9 cellular contexts compared by ENCODE assay signal in the genomic region with DNA sequence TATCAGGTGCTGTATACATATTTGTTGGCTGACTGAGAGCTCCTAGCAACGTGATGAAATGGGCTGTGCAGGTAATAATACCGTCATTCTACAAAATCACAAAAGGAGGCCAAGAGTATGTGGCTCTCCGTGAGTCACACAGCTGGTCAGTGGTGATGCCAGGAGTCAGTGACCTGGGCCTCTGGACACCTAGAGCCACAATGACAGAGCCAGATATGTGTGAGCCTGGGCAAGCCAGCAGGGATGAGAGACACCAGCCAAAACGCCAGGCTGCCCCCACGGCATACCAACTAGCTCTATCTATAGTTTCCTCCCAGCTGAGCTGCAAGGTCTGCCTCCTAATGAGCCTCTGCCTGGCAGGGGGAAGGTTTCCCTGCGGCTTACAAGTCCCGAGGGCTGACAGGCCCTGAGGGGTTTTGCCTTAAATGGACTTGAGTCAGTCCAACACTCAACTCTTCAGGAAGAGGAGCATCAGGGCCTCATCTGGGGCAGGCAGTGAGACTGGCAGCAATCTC.
DNase-seq lines count a peak whose midpoint lies in the region; ATAC-seq and TF ChIP-seq lines count a peak whose summit lies in the region.
"Had no signal": no experiment of that assay in that cellular context is flagged by ENCODE, and none has a peak within 500 bp of the region (broad histone marks: within the 10 kb centered on the region; RNA-seq: fewer than 3 reads in every experiment).

No MANE protein-coding gene starts in this region.

- peak overlapping the region; percentile 84 for H3K27ac Mint-ChIP-seq in central memory CD8-positive, alpha-beta T cell (ENCODE audit: low read depth)
- peak overlapping the region; percentile 87 to 91 for H3K27ac Mint-ChIP-seq in natural killer cell

- DNase-seq in ELF-1 (ENCODE audit: low read depth, low spot score) (peak; percentile 55), NCI-H146 treated with DMSO at 0.1 percent for 48 hours (lab: John Stamatoyannopoulos, UW; ENCODE audit: unreplicated experiment) (peak; percentile 23), natural killer cell (no peak), ACHN (no peak), NCI-H2029 (lab: John Stamatoyannopoulos, UW) (no peak)
- no peak for DNase-seq in central memory CD8-positive, alpha-beta T cell (ENCODE audit: low spot score in 2 of 2)
- DNase-seq: NCI-H187 had no signal

- H3K36me3 Mint-ChIP-seq in central memory CD8-positive, alpha-beta T cell (ENCODE audit: insufficient read depth) = peaks cover 9% of the 10 kb centered on the region
- H3K36me3 Mint-ChIP-seq in natural killer cell = no peaks in the 10 kb centered on the region

- no peaks in the 10 kb centered on the region for H3K9me3 Mint-ChIP-seq in central memory CD8-positive, alpha-beta T cell
- H3K9me3 Mint-ChIP-seq in natural killer cell = no peaks in the 10 kb centered on the region

- peaks cover 38% of the 10 kb centered on the region for H3K4me1 Mint-ChIP-seq in central memory CD8-positive, alpha-beta T cell
- peaks cover 37 to 48% of the 10 kb centered on the region in 2 donors for H3K4me1 Mint-ChIP-seq in natural killer cell

- peak overlapping the region; percentile 29 for H3K4me3 Mint-ChIP-seq in central memory CD8-positive, alpha-beta T cell
- peak overlapping the region; percentile 73 for H3K4me3 Mint-ChIP-seq in natural killer cell

- no peak for ATAC-seq in central memory CD8-positive, alpha-beta T cell (replicated peaks; ENCODE audit: extremely low read depth, poor library complexity, severe bottlenecking)
- ATAC-seq in natural killer cell = peak in 1 of 3 donors; percentile 16
- ATAC-seq in GM21381 (IDR thresholded peaks at IDR 0.05; ENCODE audit: unreplicated experiment) = no peak
- no peak for ATAC-seq in HG02798 (IDR thresholded peaks at IDR 0.05; ENCODE audit: poor library complexity, unreplicated experiment)

- H3K27me3 Mint-ChIP-seq in central memory CD8-positive, alpha-beta T cell = no peaks in the 10 kb centered on the region
- no peaks in the 10 kb centered on the region for H3K27me3 Mint-ChIP-seq in natural killer cell (ENCODE audit: low read depth in 2 of 2)

- in situ Hi-C loops in ACHN (cut with HindIII; ENCODE audit: low pct_ligation_motif_present, low pct_unique_long_range_greater_than_20kb, low sequenced_read_pairs) = no loop called here

- intact Hi-C loops in natural killer cell (cut with micrococcal nuclease) = no loop called here

- no peak for TF ChIP-seq CTCF in natural killer cell (IDR thresholded peaks at IDR 0.05)

Comparison
In these comparisons a context has a peak if more than half of its experiments do, and no peak if none do; other contexts are left out.
1. DNase-seq: peak in ELF-1 (single experiment) and NCI-H146 treated with DMSO at 0.1 percent for 48 hours (single experiment); none in central memory CD8-positive, alpha-beta T cell (0 of 2), natural killer cell (single experiment), ACHN (single experiment) and NCI-H2029 (single experiment).